Comparison of ENCODE assay signal across 9 cellular contexts in genomic region chr5:151093476-151093889, GRCh38. TPM values are rescaled to one million over a fixed set of nuclear protein-coding genes. Genes with fewer than 3 reads are reported as not detected.
DNase-seq lines count a peak whose midpoint lies in the region; ATAC-seq, FAIRE-seq and TF ChIP-seq lines count a peak whose summit lies in the region.
"Had no signal": no experiment of that assay in that cellular context is flagged by ENCODE, and none has a peak within 500 bp of the region (broad histone marks: within the 10 kb centered on the region; RNA-seq: fewer than 3 reads in every experiment).

No MANE protein-coding gene starts in this region.

- no peak overlapping the region for H2AFZ ChIP-seq in keratinocyte (ENCODE audit: control insufficient read depth, low read length)

- CTCF ChIA-PET in activated CD4-positive, alpha-beta T cell treated with anti-CD3 and anti-CD28 coated beads for 36 hours (lab: Charles Lee) = interaction anchor here (0.5 to 8.0 kb wide), 10 partner anchors 9 to 1505 kb away, joined by 3 to 74 read pairs (median 3); no protein-coding TSS in a partner anchor

- no peaks in the 10 kb centered on the region for H3K9me1 ChIP-seq in keratinocyte (ENCODE audit: control insufficient read depth, extremely low read depth, insufficient read depth, low read length)

- peak; percentile 76 for FAIRE-seq in keratinocyte (lab: Jason Lieb, UNC)
- no peak for FAIRE-seq in urothelium cell line (lab: Jason Lieb, UNC)

- intact Hi-C loops in activated CD4-positive, alpha-beta T cell treated with anti-CD3 and anti-CD28 coated beads for 36 hours (cut with DNase I, micrococcal nuclease) = no loop called here

- peak in 1 of 3 experiments; percentile 25 for TF ChIP-seq CTCF in keratinocyte (optimal IDR thresholded peaks at IDR 0.05 in 1 of 3, IDR thresholded peaks at IDR 0.05 in 1 of 3, conservative IDR thresholded peaks at IDR 0.05 in 1 of 3; ENCODE audit: extremely low read depth in 1 of 3, insufficient read depth in 2 of 3, low read length in 3 of 3)

- H3K4me3 ChIP-seq in keratinocyte (ENCODE audit: control insufficient read depth in 2 of 3, extremely low read depth in 1 of 3, insufficient read depth in 2 of 3, low read depth in 1 of 3, low read length in 3 of 3) (no peak overlapping the region), H7 (ENCODE audit: insufficient read depth, low read depth, low read length) (no peak overlapping the region)

- H4K20me1 ChIP-seq in keratinocyte (ENCODE audit: control insufficient read depth, extremely low read depth, insufficient read depth, low read length) = no peaks in the 10 kb centered on the region

- no peaks in the 10 kb centered on the region for H3K9me3 Mint-ChIP-seq in activated CD4-positive, alpha-beta T cell treated with anti-CD3 and anti-CD28 coated beads for 36 hours (ENCODE audit: low read depth)
- no peaks in the 10 kb centered on the region for H3K9me3 Mint-ChIP-seq in activated naive CD4-positive, alpha-beta T cell treated with anti-CD3 and anti-CD28 coated beads, Interleukin-2, amount 50 U/mL, for 72 hours

- peak overlapping the region; percentile 54 for H3K4me3 Mint-ChIP-seq in activated CD4-positive, alpha-beta T cell treated with anti-CD3 and anti-CD28 coated beads for 36 hours

- POLR2A ChIA-PET in activated CD4-positive, alpha-beta T cell treated with anti-CD3 and anti-CD28 coated beads for 36 hours (lab: Charles Lee) = interaction anchor here (1.0 to 1.2 kb wide), 2 partner anchors 9 to 12 kb away, joined by 4 read pairs; no protein-coding TSS in a partner anchor

- H3K36me3 ChIP-seq in keratinocyte (ENCODE audit: control insufficient read depth in 2 of 2, extremely low read depth in 1 of 2, insufficient read depth in 2 of 2, low read length in 2 of 2) (no peaks in the 10 kb centered on the region), H7 (replicated peaks; ENCODE audit: control insufficient read depth, insufficient read depth, low read length) (no peaks in the 10 kb centered on the region)

- no peaks in the 10 kb centered on the region for H3K9me3 ChIP-seq in keratinocyte (ENCODE audit: control insufficient read depth, low read depth, low read length)

- peak overlapping the region; percentile 86 for H3K27ac ChIP-seq in keratinocyte (ENCODE audit: control insufficient read depth, insufficient read depth, low read length)
- H3K27ac ChIP-seq: C4-2B had no signal

- peaks cover 63% of the 10 kb centered on the region for H3K4me1 Mint-ChIP-seq in activated CD4-positive, alpha-beta T cell treated with anti-CD3 and anti-CD28 coated beads for 36 hours

- peak overlapping the region; percentile 56 for H3K9ac ChIP-seq in keratinocyte (ENCODE audit: control insufficient read depth, extremely low read depth, insufficient read depth, low read length)

- H3K79me2 ChIP-seq in keratinocyte (ENCODE audit: control insufficient read depth, insufficient read depth, low read length) = no peaks in the 10 kb centered on the region

- peak overlapping the region; percentile 58 for H3K4me2 ChIP-seq in keratinocyte (ENCODE audit: control insufficient read depth, extremely low read depth, insufficient read depth, low read depth, low read length)

- no peaks in the 10 kb centered on the region for H3K27me3 Mint-ChIP-seq in activated CD4-positive, alpha-beta T cell treated with anti-CD3 and anti-CD28 coated beads for 36 hours

- dilution Hi-C loops in keratinocyte (cut with MboI; ENCODE audit: extremely low pct_ligation_motif_present, low sequenced_read_pairs) = no loop called here

- H3K27me3 ChIP-seq in keratinocyte (ENCODE audit: control insufficient read depth, extremely low read depth, insufficient read depth, low read length) (no peaks in the 10 kb centered on the region), H7 (ENCODE audit: control insufficient read depth, insufficient read depth, low read length) (no peaks in the 10 kb centered on the region)

- ATAC-seq in activated CD4-positive, alpha-beta T cell treated with anti-CD3 and anti-CD28 coated beads for 36 hours = peak; percentile 5
- peak in 1 of 2 donors; percentile 25 for ATAC-seq in activated naive CD4-positive, alpha-beta T cell treated with anti-CD3 and anti-CD28 coated beads, Interleukin-2, amount 50 U/mL, for 72 hours

- H3K36me3 Mint-ChIP-seq in activated CD4-positive, alpha-beta T cell treated with anti-CD3 and anti-CD28 coated beads for 36 hours (ENCODE audit: low read depth) = peaks cover 1% of the 10 kb centered on the region
- H3K36me3 Mint-ChIP-seq in activated naive CD4-positive, alpha-beta T cell treated with anti-CD3 and anti-CD28 coated beads, Interleukin-2, amount 50 U/mL, for 72 hours = peaks cover 4 to 7% of the 10 kb centered on the region in 2 donors

- H3K4me1 ChIP-seq in keratinocyte (ENCODE audit: control insufficient read depth, extremely low read depth, insufficient read depth, low read length) = peaks cover 39% of the 10 kb centered on the region

- no peak for DNase-seq in activated CD4-positive, alpha-beta T cell treated with anti-CD3 and anti-CD28 coated beads for 36 hours
- no peak for DNase-seq in activated CD4-positive, alpha-beta T cell treated with anti-CD3 and anti-CD28 coated beads for 48 hours
- DNase-seq in HT1080 (ENCODE audit: low read depth) (peak; percentile 96), keratinocyte (ENCODE audit: low read depth, low spot score) (no peak), urothelium cell line (ENCODE audit: low spot score) (peak; percentile 47), NCI-H187 (lab: John Stamatoyannopoulos, UW) (no peak), H7 (no peak)
- no peak for DNase-seq in activated naive CD4-positive, alpha-beta T cell treated with anti-CD3 and anti-CD28 coated beads, Interleukin-2, amount 50 U/mL, for 72 hours (ENCODE audit: low spot score in 2 of 2)

- H3K27ac Mint-ChIP-seq in activated CD4-positive, alpha-beta T cell treated with anti-CD3 and anti-CD28 coated beads for 36 hours = peak overlapping the region; percentile 93
- H3K27ac Mint-ChIP-seq in activated naive CD4-positive, alpha-beta T cell treated with anti-CD3 and anti-CD28 coated beads, Interleukin-2, amount 50 U/mL, for 72 hours = peak overlapping the region; percentile 83 to 91

RNA-seq across cellular contexts. Expression of gene TNIP1, which starts 12.6 kb away (rescaled TPM):
- 100 to 1,000 TPM; 351 to 408 TPM for total RNA-seq in activated CD4-positive, alpha-beta T cell treated with anti-CD3 and anti-CD28 coated beads for 36 hours
- total RNA-seq in HT1080 (2014; rRNA removed; shearing (Covaris generic)) = 72.9 and 83.0 TPM in 2 replicates
- 97.4 and 109 TPM in 2 replicates for polyA plus RNA-seq in HT1080 (2015; cell fraction: cytosol; rRNA removed)
- 63.0 and 65.9 TPM in 2 replicates for polyA plus RNA-seq in HT1080 (2015; cell fraction: nucleus; rRNA removed)
- total RNA-seq in activated naive CD4-positive, alpha-beta T cell treated with anti-CD3 and anti-CD28 coated beads, Interleukin-2, amount 50 U/mL, for 72 hours = 100 to 1,000 TPM; 221 to 276 TPM
- 43.4 to 98.3 TPM (median 47.9 TPM) in 3 replicates for polyA plus RNA-seq in keratinocyte
- 188 TPM for polyA plus RNA-seq in keratinocyte (2011; ENCODE audit: low read depth)
- 71.4 and 109 TPM in 2 replicates for polyA plus RNA-seq in keratinocyte (2011; cell fraction: cytosol; rRNA removed)
- 67.6 and 70.0 TPM in 2 replicates for polyA plus RNA-seq in keratinocyte (2011; cell fraction: nucleus; rRNA removed)
- 63.7 and 120 TPM in 2 replicates for polyA plus RNA-seq in keratinocyte (2012; ENCODE audit: low replicate concordance)
- polyA minus RNA-seq in keratinocyte = 82.8 to 116 TPM (median 88.8 TPM) in 3 replicates
- polyA minus RNA-seq in keratinocyte (2011; cell fraction: cytosol; rRNA and poly(A)+ RNA removed) = 146 TPM
- polyA minus RNA-seq in keratinocyte (2011; cell fraction: nucleus; rRNA and poly(A)+ RNA removed) = 54.0 and 61.1 TPM in 2 replicates
- 27.3 and 38.6 TPM in 2 replicates for total RNA-seq in H7 (2014; rRNA removed; shearing (Covaris generic))

Comparison
In these comparisons a context has a peak if more than half of its experiments do, and no peak if none do; other contexts are left out.
1. DNase-seq: peak in HT1080 (single experiment) and urothelium cell line (single experiment); none in activated CD4-positive, alpha-beta T cell treated with anti-CD3 and anti-CD28 coated beads for 36 hours (single experiment), activated CD4-positive, alpha-beta T cell treated with anti-CD3 and anti-CD28 coated beads for 48 hours (single experiment), activated naive CD4-positive, alpha-beta T cell treated with anti-CD3 and anti-CD28 coated beads, Interleukin-2, amount 50 U/mL, for 72 hours (0 of 2), keratinocyte (single experiment), NCI-H187 (0 of 2) and H7 (single experiment).